ENCODE assay signal across 1 cellular context in the genomic region with DNA sequence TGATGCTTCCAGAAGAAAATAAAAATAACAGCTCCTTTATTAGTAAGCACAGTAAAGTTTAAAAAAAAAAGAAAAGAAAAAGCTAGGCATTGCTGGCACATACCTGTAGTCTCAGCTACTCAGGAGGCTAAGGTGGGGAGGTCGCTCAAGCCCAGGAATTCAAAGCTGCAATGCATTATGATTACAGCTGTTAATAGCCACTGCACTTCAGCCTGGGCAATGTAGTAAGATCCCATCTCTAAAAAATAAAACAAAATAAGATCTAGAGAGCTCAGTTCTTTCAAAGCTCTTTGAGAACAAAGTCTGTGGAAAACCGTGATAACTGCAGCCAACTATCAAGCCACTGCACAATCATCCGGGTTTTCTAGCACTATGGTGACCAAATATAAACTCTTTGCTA.
TF ChIP-seq lines count a peak whose summit lies in the region.

No MANE protein-coding gene starts in this region.

TF ChIP-seq in K562, 482 proteins besides CTCF, POLR2A, EP300 and RAD21 (continued from another document):
- TF ChIP-seq THRAP3 (IDR thresholded peaks at IDR 0.05; ENCODE audit: borderline replicate concordance) (no peak), NCOA2 (IDR thresholded peaks at IDR 0.05; ENCODE audit: partially characterized antibody in 2 of 2) (no peak), NFIX (CRISPR knock-in tag; IDR thresholded peaks at IDR 0.05; ENCODE audit: low read depth) (no peak), ZNF121 (CRISPR knock-in tag; conservative IDR thresholded peaks at IDR 0.05) (peak; percentile 62), HEY1 (CRISPR knock-in tag; IDR thresholded peaks at IDR 0.05; ENCODE audit: borderline replicate concordance) (no peak)
- TF ChIP-seq, protein P1, sequence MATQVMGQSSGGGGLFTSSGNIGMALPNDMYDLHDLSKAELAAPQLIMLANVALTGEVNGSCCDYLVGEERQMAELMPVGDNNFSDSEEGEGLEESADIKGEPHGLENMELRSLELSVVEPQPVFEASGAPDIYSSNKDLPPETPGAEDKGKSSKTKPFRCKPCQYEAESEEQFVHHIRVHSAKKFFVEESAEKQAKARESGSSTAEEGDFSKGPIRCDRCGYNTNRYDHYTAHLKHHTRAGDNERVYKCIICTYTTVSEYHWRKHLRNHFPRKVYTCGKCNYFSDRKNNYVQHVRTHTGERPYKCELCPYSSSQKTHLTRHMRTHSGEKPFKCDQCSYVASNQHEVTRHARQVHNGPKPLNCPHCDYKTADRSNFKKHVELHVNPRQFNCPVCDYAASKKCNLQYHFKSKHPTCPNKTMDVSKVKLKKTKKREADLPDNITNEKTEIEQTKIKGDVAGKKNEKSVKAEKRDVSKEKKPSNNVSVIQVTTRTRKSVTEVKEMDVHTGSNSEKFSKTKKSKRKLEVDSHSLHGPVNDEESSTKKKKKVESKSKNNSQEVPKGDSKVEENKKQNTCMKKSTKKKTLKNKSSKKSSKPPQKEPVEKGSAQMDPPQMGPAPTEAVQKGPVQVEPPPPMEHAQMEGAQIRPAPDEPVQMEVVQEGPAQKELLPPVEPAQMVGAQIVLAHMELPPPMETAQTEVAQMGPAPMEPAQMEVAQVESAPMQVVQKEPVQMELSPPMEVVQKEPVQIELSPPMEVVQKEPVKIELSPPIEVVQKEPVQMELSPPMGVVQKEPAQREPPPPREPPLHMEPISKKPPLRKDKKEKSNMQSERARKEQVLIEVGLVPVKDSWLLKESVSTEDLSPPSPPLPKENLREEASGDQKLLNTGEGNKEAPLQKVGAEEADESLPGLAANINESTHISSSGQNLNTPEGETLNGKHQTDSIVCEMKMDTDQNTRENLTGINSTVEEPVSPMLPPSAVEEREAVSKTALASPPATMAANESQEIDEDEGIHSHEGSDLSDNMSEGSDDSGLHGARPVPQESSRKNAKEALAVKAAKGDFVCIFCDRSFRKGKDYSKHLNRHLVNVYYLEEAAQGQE (CRISPR knock-in tag; IDR thresholded peaks at IDR 0.05; ENCODE audit: low read depth): no peak
